Comparison of ENCODE assay signal across 20 cellular contexts in the genomic region with DNA sequence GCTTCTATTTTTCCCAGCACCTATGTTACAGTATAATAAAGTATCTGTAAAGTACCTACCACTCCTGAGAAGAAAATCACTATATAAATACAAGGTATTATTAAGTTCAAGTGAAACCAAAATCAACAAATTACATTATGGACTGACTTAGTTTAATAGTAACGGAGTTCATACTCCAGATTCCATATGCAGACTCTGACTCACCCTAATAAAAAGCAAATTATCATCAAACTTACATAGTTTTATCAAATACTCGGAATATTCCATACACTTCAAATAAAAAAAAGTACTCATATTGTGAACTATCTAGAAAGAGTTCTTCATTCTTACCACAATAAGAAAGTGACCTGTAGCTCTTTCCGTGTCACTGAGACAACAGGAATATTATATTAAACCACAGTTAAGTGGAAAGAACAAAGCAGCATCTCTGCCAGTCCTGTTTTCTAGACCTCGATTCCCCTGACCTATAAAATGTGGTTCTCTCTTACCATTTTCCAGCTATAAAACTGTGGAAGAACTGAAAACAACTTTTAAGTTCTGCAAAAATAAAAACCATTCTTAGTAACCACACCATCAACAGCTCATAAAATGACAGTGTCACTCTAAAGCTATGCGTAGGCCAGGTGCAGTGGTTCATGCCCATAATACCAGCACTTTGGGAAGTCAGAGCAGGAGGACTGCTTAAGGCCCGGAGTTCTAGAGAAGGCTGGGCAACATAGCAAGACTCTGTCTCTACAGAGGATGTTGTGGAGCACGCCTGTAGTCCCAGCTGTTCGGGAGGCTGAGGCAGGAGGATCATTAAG. TPM values are rescaled to one million over a fixed set of nuclear protein-coding genes. Genes with fewer than 3 reads are reported as not detected.
DNase-seq lines count a peak whose midpoint lies in the region; ATAC-seq, FAIRE-seq and TF ChIP-seq lines count a peak whose summit lies in the region.
"Had no signal": no experiment of that assay in that cellular context is flagged by ENCODE, and none has a peak within 500 bp of the region (broad histone marks: within the 10 kb centered on the region; RNA-seq: fewer than 3 reads in every experiment).

No MANE protein-coding gene starts in this region.

- POLR2A ChIA-PET in WTC11 (lab: Charles Lee) = no interaction called here

- H3K9me3 Mint-ChIP-seq in WTC11 (peaks cover 22% of the 10 kb centered on the region), osteocyte (ENCODE audit: unreplicated experiment) (no peaks in the 10 kb centered on the region), progenitor cell of endocrine pancreas (ENCODE audit: low read depth) (peaks cover 18% of the 10 kb centered on the region)

- ATAC-seq in WTC11 = no peak
- ATAC-seq: foreskin keratinocyte, K562 had no signal

- peak; percentile 11 for DNase-seq in AG09309 (ENCODE audit: low read depth)
- peak; percentile 36 for DNase-seq in EL
- no peak for DNase-seq in WTC11 (ENCODE audit: low spot score)
- no peak for DNase-seq in osteocyte (ENCODE audit: extremely low spot score, unreplicated experiment)
- DNase-seq in cardiac septum (ENCODE audit: low spot score) = no peak
- no peak for DNase-seq in D721Med (ENCODE audit: insufficient read length, low spot score)
- DNase-seq in progenitor cell of endocrine pancreas (ENCODE audit: low spot score, unreplicated experiment) = no peak
- DNase-seq: activated CD4-positive, alpha-beta T cell treated with anti-CD3 and anti-CD28 coated beads, Interleukin-2, amount 50 U/mL, for 1 hour; AML-193; COR-L47; foreskin keratinocyte; hippocampal formation; NCI-H1930; NCI-H446 treated with DMSO at 0.1 percent for 48 hours; stimulated activated CD4-positive, alpha-beta T cell treated with anti-CD3 and anti-CD28 coated beads, Interleukin-4, amount 100 ng/mL, for 1 hour; testis had no signal

- no peak for FAIRE-seq in D721Med (lab: Jason Lieb, UNC)
- FAIRE-seq: bronchial epithelial cell, K562, keratinocyte had no signal

- TF ChIP-seq CTCF in AG09309 (IDR thresholded peaks at IDR 0.05; ENCODE audit: control insufficient read depth, insufficient read depth, low read depth, low read length, missing control alignments) (no peak), WTC11 (IDR thresholded peaks at IDR 0.05) (no peak), osteocyte (IDR thresholded peaks at IDR 0.05) (no peak), D721Med (IDR thresholded peaks at IDR 0.05; ENCODE audit: insufficient read depth, missing control alignments) (no peak), progenitor cell of endocrine pancreas (IDR thresholded peaks at IDR 0.05; ENCODE audit: unreplicated experiment) (no peak)

- H3K27ac Mint-ChIP-seq in WTC11 = peak overlapping the region; percentile 6; the same call in 1 of the 2 replicates
- H3K27ac Mint-ChIP-seq in osteocyte (ENCODE audit: unreplicated experiment) = peak overlapping the region; percentile 62
- no peak overlapping the region for H3K27ac Mint-ChIP-seq in progenitor cell of endocrine pancreas

- H3K27me3 Mint-ChIP-seq in WTC11 (ENCODE audit: low read depth) (no peaks in the 10 kb centered on the region; the same call in 1 of the 2 replicates), osteocyte (ENCODE audit: unreplicated experiment) (no peaks in the 10 kb centered on the region), progenitor cell of endocrine pancreas (no peaks in the 10 kb centered on the region)

- intact Hi-C loops in cardiac septum (cut with DNase I) = no loop called here

- peaks cover 75% of the 10 kb centered on the region for H3K4me1 Mint-ChIP-seq in WTC11
- H3K4me1 Mint-ChIP-seq in osteocyte (ENCODE audit: unreplicated experiment) = peaks cover 77% of the 10 kb centered on the region
- H3K4me1 Mint-ChIP-seq in progenitor cell of endocrine pancreas (ENCODE audit: low read depth) = peaks cover 3% of the 10 kb centered on the region

- CTCF ChIA-PET in WTC11 (lab: Charles Lee) = no interaction called here

- H3K4me3 Mint-ChIP-seq in WTC11 = no peak overlapping the region
- no peak overlapping the region for H3K4me3 Mint-ChIP-seq in osteocyte (ENCODE audit: unreplicated experiment)
- H3K4me3 Mint-ChIP-seq in progenitor cell of endocrine pancreas (ENCODE audit: low read depth) = no peak overlapping the region

- H3K36me3 Mint-ChIP-seq in WTC11 = peaks cover 27% of the 10 kb centered on the region
- peaks cover 11% of the 10 kb centered on the region for H3K36me3 Mint-ChIP-seq in osteocyte (ENCODE audit: unreplicated experiment)
- peaks cover 22% of the 10 kb centered on the region for H3K36me3 Mint-ChIP-seq in progenitor cell of endocrine pancreas (ENCODE audit: insufficient read depth)

- no peak overlapping the region for H3K4me3 ChIP-seq in AG09309 (ENCODE audit: control insufficient read depth, low read depth, low read length)
- H3K4me3 ChIP-seq: K562, skin epidermis, testis had no signal

TF ChIP-seq in WTC11, 78 proteins besides CTCF, POLR2A, EP300 and RAD21:
- peak; percentile 96 for TF ChIP-seq ZNF121 (CRISPR knock-in tag; IDR thresholded peaks at IDR 0.05)
- TF ChIP-seq, protein P1, sequence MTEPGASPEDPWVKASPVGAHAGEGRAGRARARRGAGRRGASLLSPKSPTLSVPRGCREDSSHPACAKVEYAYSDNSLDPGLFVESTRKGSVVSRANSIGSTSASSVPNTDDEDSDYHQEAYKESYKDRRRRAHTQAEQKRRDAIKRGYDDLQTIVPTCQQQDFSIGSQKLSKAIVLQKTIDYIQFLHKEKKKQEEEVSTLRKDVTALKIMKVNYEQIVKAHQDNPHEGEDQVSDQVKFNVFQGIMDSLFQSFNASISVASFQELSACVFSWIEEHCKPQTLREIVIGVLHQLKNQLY (CRISPR knock-in tag; IDR thresholded peaks at IDR 0.05) = no peak

RNA-seq across cellular contexts. Expression of a gene that starts 42.6 kb away (rescaled TPM):
- total RNA-seq in WTC11 (2021) = 23.1 to 26.1 TPM (median 25.1 TPM) in 3 replicates
- total RNA-seq in osteocyte = 31.8 and 32.6 TPM in 2 replicates
- 28.0 TPM for total RNA-seq in cardiac septum
- total RNA-seq in progenitor cell of endocrine pancreas = 29.8 and 30.8 TPM in 2 replicates

Comparison
In these comparisons a context has a peak if more than half of its experiments do, and no peak if none do; other contexts are left out.
1. DNase-seq: peak in AG09309 (single experiment) and EL (single experiment); none in WTC11 (single experiment), osteocyte (single experiment), cardiac septum (single experiment), D721Med (single experiment) and progenitor cell of endocrine pancreas (single experiment).